ENCODE assay signal across 8 cellular contexts in genomic region chr7:127107601-127108007, GRCh38.
A peak's percentile ranks its signal among the peaks of the same experiment; 100 is the strongest.
DNase-seq lines count a peak whose midpoint lies in the region; ATAC-seq and TF ChIP-seq lines count a peak whose summit lies in the region.

No MANE protein-coding gene starts in this region.

- DNase-seq in OCI-M2 (lab: John Stamatoyannopoulos, UW; ENCODE audit: unreplicated experiment) (peak; percentile 62), breast epithelium (ENCODE audit: low spot score in 2 of 2) (no peak), lower lobe of right lung (no peak), DMS153 treated with DMSO at 0.1 percent for 48 hours (lab: John Stamatoyannopoulos, UW; ENCODE audit: unreplicated experiment) (no peak)
- DNase-seq in activated CD4-positive, CD25-positive, alpha-beta regulatory T cell treated with anti-CD3 and anti-CD28 coated beads, Interleukin-2, amount 50 U/mL, for 72 hours: no peak

- H3K4me1 ChIP-seq in DOHH2 (ENCODE audit: control insufficient read depth, low read length): no peaks in the 10 kb centered on the region
- H3K4me1 ChIP-seq in breast epithelium: no peaks in the 10 kb centered on the region
- no peaks in the 10 kb centered on the region for H3K4me1 ChIP-seq in lower lobe of right lung

- no peaks in the 10 kb centered on the region for H4K20me1 ChIP-seq in DOHH2 (ENCODE audit: control insufficient read depth, insufficient read depth, low read depth, low read length)

- H3K36me3 ChIP-seq in DOHH2 (ENCODE audit: control insufficient read depth, low read length) (no peaks in the 10 kb centered on the region), breast epithelium (no peaks in the 10 kb centered on the region), lower lobe of right lung (no peaks in the 10 kb centered on the region)

- H3K9me3 ChIP-seq in DOHH2 (ENCODE audit: control insufficient read depth, insufficient read depth, low read length) (no peaks in the 10 kb centered on the region; the same call in 1 of the 2 replicates), breast epithelium (peaks cover 2% of the 10 kb centered on the region in 2 donors), lower lobe of right lung (no peaks in the 10 kb centered on the region)

- ATAC-seq in GM19372 (IDR thresholded peaks at IDR 0.05; ENCODE audit: low read depth, unreplicated experiment): peak; percentile 81
- peak; percentile 85 for ATAC-seq in HG03139 (IDR thresholded peaks at IDR 0.05; ENCODE audit: unreplicated experiment)
- ATAC-seq in lower lobe of right lung: peak; percentile 65

- intact Hi-C loops in breast epithelium (cut with DNase I; ENCODE audit: low total_unique reads) (no loop called here), lower lobe of right lung (cut with DNase I) (no loop called here)

- H3K79me2 ChIP-seq in DOHH2 (ENCODE audit: control insufficient read depth, low read length): no peaks in the 10 kb centered on the region

- TF ChIP-seq CTCF in DOHH2 (IDR thresholded peaks at IDR 0.05; ENCODE audit: low read depth, low read length, poor library complexity, severe bottlenecking) (peak; percentile 98), breast epithelium (IDR thresholded peaks at IDR 0.05) (peak in 2 of 3 donors; percentile 12 to 22), lower lobe of right lung (IDR thresholded peaks at IDR 0.05) (peak; percentile 31)

- H3K4me3 ChIP-seq in DOHH2 (ENCODE audit: low read length) (no peak overlapping the region), breast epithelium (no peak overlapping the region), lower lobe of right lung (no peak overlapping the region)

- no peaks in the 10 kb centered on the region for H3K27me3 ChIP-seq in DOHH2 (ENCODE audit: control insufficient read depth, low read length)
- H3K27me3 ChIP-seq in breast epithelium: no peaks in the 10 kb centered on the region
- no peaks in the 10 kb centered on the region for H3K27me3 ChIP-seq in lower lobe of right lung (ENCODE audit: low read depth)

- no peak overlapping the region for H3K4me2 ChIP-seq in DOHH2 (ENCODE audit: low read length)

- no peaks in the 10 kb centered on the region for H3F3A ChIP-seq in DOHH2 (ENCODE audit: control insufficient read depth, insufficient read depth)

- no peak overlapping the region for H3K27ac ChIP-seq in DOHH2 (ENCODE audit: low read depth, low read length)
- H3K27ac ChIP-seq in breast epithelium: no peak overlapping the region
- no peak overlapping the region for H3K27ac ChIP-seq in lower lobe of right lung

- H3K9me2 ChIP-seq in DOHH2 (replicated peaks; ENCODE audit: control insufficient read depth, low read length): no peaks in the 10 kb centered on the region

- no peak for TF ChIP-seq POLR2A in breast epithelium (IDR thresholded peaks at IDR 0.05)

Comparison
In these comparisons a context has a peak if more than half of its experiments do, and no peak if none do; other contexts are left out.
1. CTCF ChIP-seq: peak in every context shown above with its lines; median percentile 98 in DOHH2; 31 in lower lobe of right lung; 17 in breast epithelium.